Comparison of ENCODE assay signal across 33 cellular contexts in the genomic region with DNA sequence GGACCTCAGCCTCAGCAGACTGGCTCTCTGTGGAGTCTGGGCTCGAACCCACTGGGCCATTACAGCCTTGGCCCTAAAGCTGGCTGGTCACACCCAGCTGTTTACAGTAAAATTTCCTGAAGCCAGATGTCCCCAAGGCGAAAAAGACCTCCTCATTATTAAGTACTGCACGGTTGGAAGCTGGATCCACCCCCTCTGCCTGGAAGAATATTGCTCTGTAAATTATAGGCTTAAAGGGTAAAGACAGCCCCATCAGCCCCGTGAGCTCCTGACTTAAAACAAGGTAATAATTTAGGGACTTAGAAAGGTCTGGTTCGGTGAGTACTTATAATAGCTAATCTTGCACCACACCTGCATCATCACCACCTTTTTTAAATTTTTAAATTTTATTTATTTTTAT. TPM values are rescaled to one million over a fixed set of nuclear protein-coding genes. Genes with fewer than 3 reads are reported as not detected.
"Had no signal": no experiment of that assay in that cellular context is flagged by ENCODE, and none has a peak within 500 bp of the region (broad histone marks: within the 10 kb centered on the region; RNA-seq: fewer than 3 reads in every experiment).

No MANE protein-coding gene starts in this region.

- H3K4me1 ChIP-seq: prostate gland, upper lobe of left lung, vagina had no signal

- ATAC-seq: activated CD8-positive, alpha-beta memory T cell treated with anti-CD3 and anti-CD28 coated beads, Interleukin-2, amount 10 ng/mL, durations not matched to agents 7 days and 5 days; activated CD8-positive, alpha-beta T cell treated with anti-CD3 and anti-CD28 coated beads, Interleukin-2, amount 10 ng/mL, durations not matched to agents 7 days and 5 days; activated naive CD4-positive, alpha-beta T cell treated with anti-CD3 and anti-CD28 coated beads, Interleukin-2, amount 50 U/mL, for 72 hours; esophagus mucosa; left colon; sciatic nerve had no signal

- H3K4me3 ChIP-seq: ovary, prostate gland, skin epidermis, upper lobe of left lung, vagina had no signal

- H3K27ac Mint-ChIP-seq: activated CD4-positive, alpha-beta T cell treated with anti-CD3 and anti-CD28 coated beads, Interleukin-2, amount 10 ng/mL, durations not matched to agents 7 days and 5 days; activated CD8-positive, alpha-beta memory T cell treated with anti-CD3 and anti-CD28 coated beads, Interleukin-2, amount 10 ng/mL, durations not matched to agents 7 days and 5 days; activated CD8-positive, alpha-beta T cell treated with anti-CD3 and anti-CD28 coated beads, Interleukin-2, amount 10 ng/mL, durations not matched to agents 7 days and 5 days; activated T-helper 2 cell treated with anti-CD3 and anti-CD28 coated beads, Interferon-gamma antibody, Interleukin-2, Interleukin-4, amounts not matched to agents 10 μg/mL and 5 μg/mL and 100 μg/mL, durations not matched to agents 14 hours and 24 hours and 36 hours; dendritic cell treated with granulocyte-macrophage colony-stimulating factor and Interleukin-4, amounts not matched to agents 40 ng/mL and 50 ng/mL, for 4 days; endodermal cell; immature natural killer cell; mesothelial cell of epicardium; naive B cell; nephron progenitor cell; stimulated activated naive CD8-positive, alpha-beta T cell treated with anti-CD3 and anti-CD28 coated beads, Interleukin-15, Interleukin-2, amounts not matched to agents 100 ng/mL and 50 ng/mL, for 24 hours; WTC11 had no signal

- H3K4me3 Mint-ChIP-seq: activated CD4-positive, alpha-beta T cell treated with anti-CD3 and anti-CD28 coated beads, Interleukin-2, amount 10 ng/mL, durations not matched to agents 7 days and 5 days; activated CD8-positive, alpha-beta memory T cell treated with anti-CD3 and anti-CD28 coated beads, Interleukin-2, amount 10 ng/mL, durations not matched to agents 7 days and 5 days; activated CD8-positive, alpha-beta T cell treated with anti-CD3 and anti-CD28 coated beads, Interleukin-2, amount 10 ng/mL, durations not matched to agents 7 days and 5 days; central memory CD8-positive, alpha-beta T cell; dendritic cell treated with granulocyte-macrophage colony-stimulating factor and Interleukin-4, amounts not matched to agents 40 ng/mL and 50 ng/mL, for 4 days; endodermal cell; immature natural killer cell; mesothelial cell of epicardium; nephron progenitor cell; stimulated activated naive CD8-positive, alpha-beta T cell treated with anti-CD3 and anti-CD28 coated beads, Interleukin-15, Interleukin-2, amounts not matched to agents 100 ng/mL and 50 ng/mL, for 24 hours; WTC11 had no signal

- H3K9me3 Mint-ChIP-seq: activated CD4-positive, alpha-beta T cell treated with anti-CD3 and anti-CD28 coated beads, Interleukin-2, amount 10 ng/mL, durations not matched to agents 7 days and 5 days; activated naive CD4-positive, alpha-beta T cell treated with anti-CD3 and anti-CD28 coated beads, Interleukin-2, amount 50 U/mL, for 72 hours; activated T-helper 2 cell treated with anti-CD3 and anti-CD28 coated beads, Interferon-gamma antibody, Interleukin-2, Interleukin-4, amounts not matched to agents 10 μg/mL and 5 μg/mL and 100 μg/mL, durations not matched to agents 14 hours and 24 hours and 36 hours; central memory CD8-positive, alpha-beta T cell; dendritic cell treated with granulocyte-macrophage colony-stimulating factor and Interleukin-4, amounts not matched to agents 40 ng/mL and 50 ng/mL, for 4 days; endodermal cell; immature natural killer cell; mesothelial cell of epicardium; nephron progenitor cell; stimulated activated naive CD8-positive, alpha-beta T cell treated with anti-CD3 and anti-CD28 coated beads, Interleukin-15, Interleukin-2, amounts not matched to agents 100 ng/mL and 50 ng/mL, for 24 hours; WTC11 had no signal

- H3K9me3 ChIP-seq: neutrophil, ovary, prostate gland, upper lobe of left lung, vagina had no signal

- H3K27me3 ChIP-seq: neutrophil, ovary, upper lobe of left lung, vagina had no signal

- H3K27ac ChIP-seq: neutrophil, ovary, prostate gland, skin epidermis, upper lobe of left lung, vagina had no signal

- H3K4me1 Mint-ChIP-seq: activated CD4-positive, alpha-beta T cell treated with anti-CD3 and anti-CD28 coated beads, Interleukin-2, amount 10 ng/mL, durations not matched to agents 7 days and 5 days; activated CD8-positive, alpha-beta memory T cell treated with anti-CD3 and anti-CD28 coated beads, Interleukin-2, amount 10 ng/mL, durations not matched to agents 7 days and 5 days; central memory CD8-positive, alpha-beta T cell; immature natural killer cell; naive B cell had no signal

- H3K36me3 ChIP-seq: neutrophil, ovary, prostate gland, upper lobe of left lung, vagina had no signal

- H3K36me3 Mint-ChIP-seq: activated CD8-positive, alpha-beta memory T cell treated with anti-CD3 and anti-CD28 coated beads, Interleukin-2, amount 10 ng/mL, durations not matched to agents 7 days and 5 days; activated naive CD4-positive, alpha-beta T cell treated with anti-CD3 and anti-CD28 coated beads, Interleukin-2, amount 50 U/mL, for 72 hours; immature natural killer cell; mesothelial cell of epicardium; naive B cell; WTC11 had no signal

- H3K27me3 Mint-ChIP-seq: stimulated activated naive CD8-positive, alpha-beta T cell treated with anti-CD3 and anti-CD28 coated beads, Interleukin-15, Interleukin-2, amounts not matched to agents 100 ng/mL and 50 ng/mL, for 24 hours had no signal

- DNase-seq: activated CD4-positive, alpha-beta T cell treated with anti-CD3 and anti-CD28 coated beads for 1 hour; activated CD4-positive, alpha-beta T cell treated with anti-CD3 and anti-CD28 coated beads, Interleukin-2, amount 10 ng/mL, durations not matched to agents 7 days and 5 days; activated CD8-positive, alpha-beta memory T cell treated with anti-CD3 and anti-CD28 coated beads, Interleukin-2, amount 10 ng/mL, durations not matched to agents 7 days and 5 days; activated CD8-positive, alpha-beta T cell treated with anti-CD3 and anti-CD28 coated beads, Interleukin-2, amount 10 ng/mL, durations not matched to agents 7 days and 5 days; activated naive CD4-positive, alpha-beta T cell; activated T-cell treated with anti-CD3 and anti-CD28 coated beads, Interleukin-2, amount 50 U/mL, for 48 hours; endodermal cell; foreskin fibroblast; head of caudate nucleus; hypothalamus; immature natural killer cell; kidney; left colon; naive B cell; nephron progenitor cell; ovary; retina; stimulated activated CD4-positive, alpha-beta T cell treated with anti-CD3 and anti-CD28 coated beads, Interleukin-12 subunit alpha, Interleukin-12 subunit beta, amount 100 ng/mL, for 4 hours; stimulated activated CD4-positive, alpha-beta T cell treated with anti-CD3 and anti-CD28 coated beads, Interleukin-4, amount 100 ng/mL, for 1 hour; upper lobe of left lung had no signal

RNA-seq across cellular contexts. Expression of gene TMEM51, which starts 30.2 kb away (rescaled TPM):
- total RNA-seq: activated CD4-positive, alpha-beta T cell treated with anti-CD3 and anti-CD28 coated beads, Interleukin-2, amount 10 ng/mL, durations not matched to agents 7 days and 5 days; activated CD8-positive, alpha-beta memory T cell treated with anti-CD3 and anti-CD28 coated beads, Interleukin-2, amount 10 ng/mL, durations not matched to agents 7 days and 5 days had no signal
- polyA plus RNA-seq: immature natural killer cell had no signal
